ENCODE assay signal across 10 cellular contexts in genomic region chr7:3559178-3559765, GRCh38.
DNase-seq lines count a peak whose midpoint lies in the region; ATAC-seq and TF ChIP-seq lines count a peak whose summit lies in the region.
"Had no signal": no experiment of that assay in that cellular context is flagged by ENCODE, and none has a peak within 500 bp of the region (broad histone marks: within the 10 kb centered on the region; RNA-seq: fewer than 3 reads in every experiment).

No MANE protein-coding gene starts in this region.

- DNase-seq in Caki2 (ENCODE audit: low read depth), result peak; percentile 60
- peak; percentile 49 for DNase-seq in MV-4-11 (lab: John Stamatoyannopoulos, UW)
- DNase-seq in cardiac fibroblast (ENCODE audit: low read depth in 2 of 2), result peak; percentile 95 to 99
- peak; percentile 88 for DNase-seq in mesenchymal stem cell
- no peak for DNase-seq in T-helper 17 cell
- no peak for DNase-seq in left ventricle myocardium inferior
- DNase-seq: NCI-H1436 had no signal

- TF ChIP-seq CTCF in cardiac fibroblast (IDR thresholded peaks at IDR 0.05; ENCODE audit: low read depth, low read length) (no peak), left ventricle myocardium inferior (IDR thresholded peaks at IDR 0.05; ENCODE audit: borderline replicate concordance) (no peak)

- no peak overlapping the region for H2AFZ ChIP-seq in mesenchymal stem cell (ENCODE audit: low read depth, low read length)

- H3K36me3 ChIP-seq in mesenchymal stem cell (ENCODE audit: control insufficient read depth in 1 of 2, insufficient read depth in 2 of 2, low read depth in 1 of 2, low read length in 2 of 2) (no peaks in the 10 kb centered on the region), left ventricle myocardium inferior (no peaks in the 10 kb centered on the region)

- in situ Hi-C loops in Caki2 (cut with HindIII; ENCODE audit: low pct_unique_long_range_greater_than_20kb, low sequenced_read_pairs), result no loop called here

- no peak overlapping the region for H3K18ac ChIP-seq in mesenchymal stem cell (ENCODE audit: low read depth in 1 of 2, low read length in 2 of 2)

- intact Hi-C loops in left ventricle myocardium inferior (cut with micrococcal nuclease), result no loop called here

- H3K4me3 ChIP-seq in cardiac fibroblast (replicated peaks in 1 of 2; ENCODE audit: low read depth in 2 of 2, low read length in 2 of 2) (no peak overlapping the region), mesenchymal stem cell (ENCODE audit: insufficient read depth in 1 of 2, low read depth in 1 of 2, low read length in 2 of 2) (peak overlapping the region in 1 of 2 experiments; percentile 30), left ventricle myocardium inferior (no peak overlapping the region)

- H2BK15ac ChIP-seq in mesenchymal stem cell (ENCODE audit: low read depth, poor library complexity, severe bottlenecking), result no peak overlapping the region

- H3K14ac ChIP-seq in mesenchymal stem cell (ENCODE audit: low read length in 2 of 2), result no peak overlapping the region

- H3K4me1 Mint-ChIP-seq in T-helper 17 cell, result peaks cover 3% of the 10 kb centered on the region

- no peak overlapping the region for H4K8ac ChIP-seq in mesenchymal stem cell (ENCODE audit: low read length)

- ATAC-seq in T-helper 17 cell (no peak), HG03571 (IDR thresholded peaks at IDR 0.05; ENCODE audit: unreplicated experiment) (no peak), HG03378 (IDR thresholded peaks at IDR 0.05; ENCODE audit: unreplicated experiment) (no peak)

- WGBS in mesenchymal stem cell, result 74% methylated on average over 3 of the region's 4 CpGs

- no peak overlapping the region for H4K91ac ChIP-seq in mesenchymal stem cell (ENCODE audit: low read length)

- H3K27me3 Mint-ChIP-seq in T-helper 17 cell, result peaks cover 28% of the 10 kb centered on the region
- H3K27me3 Mint-ChIP-seq: activated naive CD8-positive, alpha-beta T cell had no signal

- H2BK12ac ChIP-seq in mesenchymal stem cell (ENCODE audit: low read length in 2 of 2), result no peak overlapping the region

- H3K4me1 ChIP-seq in mesenchymal stem cell (ENCODE audit: control insufficient read depth, insufficient read depth, low read depth, low read length) (peaks cover 3% of the 10 kb centered on the region), left ventricle myocardium inferior (peaks cover 6% of the 10 kb centered on the region)

- peak overlapping the region; percentile 26 for H3K27ac ChIP-seq in mesenchymal stem cell (ENCODE audit: low read length, poor library complexity, severe bottlenecking)
- H3K27ac ChIP-seq in left ventricle myocardium inferior (replicated peaks), result no peak overlapping the region

- no peak overlapping the region for H3K4me2 ChIP-seq in mesenchymal stem cell (ENCODE audit: low read length, poor library complexity, severe bottlenecking)

- no peak overlapping the region for H2BK120ac ChIP-seq in mesenchymal stem cell (ENCODE audit: low read depth, low read length)

- H3K36me3 Mint-ChIP-seq in T-helper 17 cell (ENCODE audit: low read depth), result peaks cover 2% of the 10 kb centered on the region
- H3K36me3 Mint-ChIP-seq: activated naive CD8-positive, alpha-beta T cell had no signal

- H3K27me3 ChIP-seq in mesenchymal stem cell (ENCODE audit: control insufficient read depth in 1 of 2, insufficient read depth in 1 of 2, low read length in 2 of 2) (no peaks in the 10 kb centered on the region), left ventricle myocardium inferior (ENCODE audit: low read depth) (no peaks in the 10 kb centered on the region)

- H2BK5ac ChIP-seq in mesenchymal stem cell (ENCODE audit: low read depth, low read length, poor library complexity, severe bottlenecking), result no peak overlapping the region

- no peak overlapping the region for H3K23ac ChIP-seq in mesenchymal stem cell (ENCODE audit: low read length in 2 of 2)

- H2AK5ac ChIP-seq in mesenchymal stem cell (ENCODE audit: low read length, severe bottlenecking), result no peak overlapping the region

- H3K9ac ChIP-seq in mesenchymal stem cell (ENCODE audit: low read length), result peak overlapping the region; percentile 10

- H3K79me1 ChIP-seq in mesenchymal stem cell (replicated peaks; ENCODE audit: low read length, poor library complexity, severe bottlenecking), result peaks cover 7% of the 10 kb centered on the region

- H3K4me3 Mint-ChIP-seq in T-helper 17 cell, result no peak overlapping the region
- H3K4me3 Mint-ChIP-seq: activated naive CD8-positive, alpha-beta T cell had no signal

- H3K27ac Mint-ChIP-seq in T-helper 17 cell, result no peak overlapping the region
- H3K27ac Mint-ChIP-seq: activated naive CD8-positive, alpha-beta T cell had no signal

- no peak overlapping the region for H3K4ac ChIP-seq in mesenchymal stem cell (ENCODE audit: low read depth in 1 of 2, low read length in 2 of 2)

- H3K9me3 ChIP-seq in mesenchymal stem cell (ENCODE audit: control insufficient read depth, low read length) (no peaks in the 10 kb centered on the region), T-helper 17 cell (ENCODE audit: control insufficient read depth, low read length, poor library complexity, severe bottlenecking) (no peaks in the 10 kb centered on the region), left ventricle myocardium inferior (replicated peaks) (peaks cover 13% of the 10 kb centered on the region)

Comparison
In these comparisons a context has a peak if more than half of its experiments do, and no peak if none do; other contexts are left out.
1. DNase-seq: peak in Caki2 (single experiment), MV-4-11 (single experiment), cardiac fibroblast (2 of 2) and mesenchymal stem cell (single experiment); none in T-helper 17 cell (0 of 3) and left ventricle myocardium inferior (single experiment).